ENCODE assay signal across 1 cellular context in genomic region chr11:118443590-118444218, GRCh38.
A peak's percentile ranks its signal among the peaks of the same experiment; 100 is the strongest.
TF ChIP-seq lines count a peak whose summit lies in the region.

No MANE protein-coding gene starts in this region.

TF ChIP-seq in GM12878, 131 proteins besides CTCF, POLR2A, EP300 and RAD21 (continued from another document and continues in another):
- TF ChIP-seq MLLT1 (IDR thresholded peaks at IDR 0.05) (no peak), NBN (IDR thresholded peaks at IDR 0.05) (no peak; the same call in 1 of the 2 replicates), IKZF1 (conservative IDR thresholded peaks at IDR 0.05) (peak; percentile 34; the same call in 1 of the 2 replicates), NFXL1 (IDR thresholded peaks at IDR 0.05; ENCODE audit: borderline replicate concordance) (no peak), SP1 (IDR thresholded peaks at IDR 0.05; ENCODE audit: low read depth, low read length) (no peak), MXI1 (IDR thresholded peaks at IDR 0.05; ENCODE audit: low read depth, low read length) (no peak), ZNF24 (IDR thresholded peaks at IDR 0.05) (no peak), SREBF2 (IDR thresholded peaks at IDR 0.05; ENCODE audit: low read length) (no peak), SKIL (IDR thresholded peaks at IDR 0.05; ENCODE audit: low read depth, poor library complexity, severe bottlenecking) (peak; percentile 46), CHD2 (IDR thresholded peaks at IDR 0.05; ENCODE audit: borderline replicate concordance, low read depth, low read length) (no peak), ZNF622 (IDR thresholded peaks at IDR 0.05) (no peak), CHD1 (IDR thresholded peaks at IDR 0.05; ENCODE audit: low read depth, low read length) (no peak), RAD51 (IDR thresholded peaks at IDR 0.05) (no peak), KAT2A (conservative IDR thresholded peaks at IDR 0.05; ENCODE audit: control insufficient read depth, low read depth, low read length) (no peak), ZBED1 (IDR thresholded peaks at IDR 0.05; ENCODE audit: borderline replicate concordance) (no peak), STAT1 (conservative IDR thresholded peaks at IDR 0.05) (no peak), PBX3 (IDR thresholded peaks at IDR 0.05; ENCODE audit: insufficient replicate concordance, low read depth, low read length) (no peak), HDAC6 (IDR thresholded peaks at IDR 0.05; ENCODE audit: unreplicated experiment) (no peak), NFYA (IDR thresholded peaks at IDR 0.05; ENCODE audit: borderline replicate concordance, low read depth, low read length) (no peak), CHD4 (IDR thresholded peaks at IDR 0.05) (no peak), ZNF217 (IDR thresholded peaks at IDR 0.05) (peak; percentile 44; the same call in 1 of the 2 replicates), ATF3 (IDR thresholded peaks at IDR 0.05; ENCODE audit: borderline replicate concordance, extremely low read depth, low read depth, low read length) (no peak), RFX5 (IDR thresholded peaks at IDR 0.05; ENCODE audit: low read depth, low read length) (no peak), NR2F1 (conservative IDR thresholded peaks at IDR 0.05) (peak; percentile 67; the same call in 1 of the 2 replicates), ELK1 (IDR thresholded peaks at IDR 0.05; ENCODE audit: low read depth, low read length) (no peak), ASH2L (IDR thresholded peaks at IDR 0.05; ENCODE audit: borderline replicate concordance, low read depth) (0 out of 2 replicates have a peak, but pooled peaks have one; percentile 41), BMI1 (IDR thresholded peaks at IDR 0.05; ENCODE audit: borderline replicate concordance) (peak; percentile 55; the same call in 1 of the 2 replicates), TAF1 (IDR thresholded peaks at IDR 0.05; ENCODE audit: borderline replicate concordance, low read depth, low read length) (no peak), GABPA (IDR thresholded peaks at IDR 0.05; ENCODE audit: low read depth) (0 out of 2 replicates have a peak, but pooled peaks have one; percentile 28), SRF (IDR thresholded peaks at IDR 0.05; ENCODE audit: low read depth in 2 of 2, low read length in 2 of 2) (no peak), HCFC1 (IDR thresholded peaks at IDR 0.05; ENCODE audit: low read length) (no peak), STAT3 (IDR thresholded peaks at IDR 0.05; ENCODE audit: low read depth, low read length) (no peak), POLR2AphosphoS5 (IDR thresholded peaks at IDR 0.05; ENCODE audit: low read length) (no peak), JUNB (IDR thresholded peaks at IDR 0.05) (peak; percentile 97), CUX1 (IDR thresholded peaks at IDR 0.05; ENCODE audit: insufficient replicate concordance, low read depth, low read length) (peak; percentile 37), PAX5 (IDR thresholded peaks at IDR 0.05; ENCODE audit: borderline replicate concordance, low read depth, low read length) (no peak), NRF1 (conservative IDR thresholded peaks at IDR 0.05; ENCODE audit: low read depth, low read length) (no peak), SPI1 (IDR thresholded peaks at IDR 0.05; ENCODE audit: borderline replicate concordance, insufficient read depth, low read depth, low read length) (no peak), TCF3 (IDR thresholded peaks at IDR 0.05; ENCODE audit: borderline replicate concordance, insufficient read depth, low read depth, low read length) (no peak), ZBTB40 (IDR thresholded peaks at IDR 0.05; ENCODE audit: borderline replicate concordance) (no peak), E2F8 (IDR thresholded peaks at IDR 0.05; ENCODE audit: low read depth, partially characterized antibody) (no peak), MEF2B (IDR thresholded peaks at IDR 0.05; ENCODE audit: partially characterized antibody, poor library complexity, severe bottlenecking) (no peak)
